ENCODE assay signal across 10 cellular contexts in genomic region chrX:104310084-104310483, GRCh38. TPM values are rescaled to one million over a fixed set of nuclear protein-coding genes. Genes with fewer than 3 reads are reported as not detected.
DNase-seq lines count a peak whose midpoint lies in the region; ATAC-seq and TF ChIP-seq lines count a peak whose summit lies in the region.
"Had no signal": no experiment of that assay in that cellular context is flagged by ENCODE, and none has a peak within 500 bp of the region (broad histone marks: within the 10 kb centered on the region; RNA-seq: fewer than 3 reads in every experiment).

No MANE protein-coding gene starts in this region.

- no peaks in the 10 kb centered on the region for H3K79me2 ChIP-seq in neural progenitor cell (ENCODE audit: low read depth)

- H3K9ac ChIP-seq in neural progenitor cell: no peak overlapping the region

- no peaks in the 10 kb centered on the region for H3K27me3 ChIP-seq in neural progenitor cell

- CTCF ChIA-PET in activated CD8-positive, alpha-beta memory T cell treated with anti-CD3 and anti-CD28 coated beads, Interleukin-2, amount 10 ng/mL, durations not matched to agents 7 days and 5 days (lab: Charles Lee): no interaction called here

- no peak overlapping the region for H3K27ac ChIP-seq in neural progenitor cell
- H3K27ac ChIP-seq: heart right ventricle had no signal

- H3K4me3 Mint-ChIP-seq in neural progenitor cell: no peak overlapping the region
- no peak overlapping the region for H3K4me3 Mint-ChIP-seq in activated CD8-positive, alpha-beta memory T cell treated with anti-CD3 and anti-CD28 coated beads, Interleukin-2, amount 10 ng/mL, durations not matched to agents 7 days and 5 days

- peak overlapping the region; percentile 29 for H3K27ac Mint-ChIP-seq in neural progenitor cell
- H3K27ac Mint-ChIP-seq in activated CD8-positive, alpha-beta memory T cell treated with anti-CD3 and anti-CD28 coated beads, Interleukin-2, amount 10 ng/mL, durations not matched to agents 7 days and 5 days: no peak overlapping the region

- no peaks in the 10 kb centered on the region for H4K20me1 ChIP-seq in neural progenitor cell (ENCODE audit: low read depth)

- H3K36me3 Mint-ChIP-seq in neural progenitor cell: no peaks in the 10 kb centered on the region
- no peaks in the 10 kb centered on the region for H3K36me3 Mint-ChIP-seq in activated CD8-positive, alpha-beta memory T cell treated with anti-CD3 and anti-CD28 coated beads, Interleukin-2, amount 10 ng/mL, durations not matched to agents 7 days and 5 days

- H3K27me3 Mint-ChIP-seq in neural progenitor cell (ENCODE audit: insufficient read depth, low read depth): peaks cover 2% of the 10 kb centered on the region
- no peaks in the 10 kb centered on the region for H3K27me3 Mint-ChIP-seq in activated CD8-positive, alpha-beta memory T cell treated with anti-CD3 and anti-CD28 coated beads, Interleukin-2, amount 10 ng/mL, durations not matched to agents 7 days and 5 days

- intact Hi-C loops in sciatic nerve (cut with DNase I): no loop called here

- peak; percentile 71 for DNase-seq in ELR (ENCODE audit: low read depth)
- peak; percentile 25 for DNase-seq in NCI-H460 (ENCODE audit: extremely low read depth, low read depth)
- DNase-seq in dermis microvascular lymphatic vessel endothelial cell (ENCODE audit: low read depth in 2 of 2): peak; percentile 18 to 46
- DNase-seq in neural progenitor cell (ENCODE audit: low spot score): no peak
- no peak for DNase-seq in A172 (ENCODE audit: low spot score)
- no peak for DNase-seq in sciatic nerve (ENCODE audit: low spot score)
- no peak for DNase-seq in activated CD8-positive, alpha-beta memory T cell treated with anti-CD3 and anti-CD28 coated beads, Interleukin-2, amount 10 ng/mL, durations not matched to agents 7 days and 5 days
- DNase-seq: heart right ventricle, KG1 had no signal

- H3K4me1 ChIP-seq in neural progenitor cell: no peaks in the 10 kb centered on the region
- H3K4me1 ChIP-seq: heart right ventricle had no signal

- H3K4me3 ChIP-seq in neural progenitor cell: no peak overlapping the region

- H3K36me3 ChIP-seq in neural progenitor cell: no peaks in the 10 kb centered on the region
- H3K36me3 ChIP-seq: heart right ventricle had no signal

- peak; percentile 19 for TF ChIP-seq CTCF in neural progenitor cell (IDR thresholded peaks at IDR 0.05)

- peaks cover 13% of the 10 kb centered on the region for H3K4me1 Mint-ChIP-seq in neural progenitor cell
- no peaks in the 10 kb centered on the region for H3K4me1 Mint-ChIP-seq in activated CD8-positive, alpha-beta memory T cell treated with anti-CD3 and anti-CD28 coated beads, Interleukin-2, amount 10 ng/mL, durations not matched to agents 7 days and 5 days

- no peak overlapping the region for H3K4me2 ChIP-seq in neural progenitor cell

- H3F3A ChIP-seq in neural progenitor cell (ENCODE audit: low read depth): no peaks in the 10 kb centered on the region

- H3K9me3 Mint-ChIP-seq in neural progenitor cell: no peaks in the 10 kb centered on the region
- no peaks in the 10 kb centered on the region for H3K9me3 Mint-ChIP-seq in activated CD8-positive, alpha-beta memory T cell treated with anti-CD3 and anti-CD28 coated beads, Interleukin-2, amount 10 ng/mL, durations not matched to agents 7 days and 5 days (ENCODE audit: low read depth)

- H2AFZ ChIP-seq in neural progenitor cell (replicated peaks): no peak overlapping the region

- no peak for ATAC-seq in HG03108 (IDR thresholded peaks at IDR 0.05; ENCODE audit: unreplicated experiment)
- no peak for ATAC-seq in sciatic nerve
- no peak for ATAC-seq in activated CD8-positive, alpha-beta memory T cell treated with anti-CD3 and anti-CD28 coated beads, Interleukin-2, amount 10 ng/mL, durations not matched to agents 7 days and 5 days
- ATAC-seq: heart right ventricle had no signal

- no peaks in the 10 kb centered on the region for H3K9me3 ChIP-seq in neural progenitor cell (ENCODE audit: low read depth)
- H3K9me3 ChIP-seq: heart right ventricle had no signal

RNA-seq across cellular contexts. Expression of gene ESX1, which starts 55.4 kb away (rescaled TPM):
- total RNA-seq in NCI-H460 (2014; rRNA removed; shearing (Covaris generic)): not detected in 2 replicates
- polyA plus RNA-seq in NCI-H460 (2014; cell fraction: nucleus; rRNA removed): not detected in 2 replicates
- total RNA-seq in dermis microvascular lymphatic vessel endothelial cell (under 0.01 and 0.13 TPM in 2 replicates), neural progenitor cell (ENCODE audit: low replicate concordance) (not detected in 2 replicates), sciatic nerve (not detected)
- not detected in 2 replicates for total RNA-seq in A172 (2014; rRNA removed; shearing (Covaris generic))
- not detected for total RNA-seq in activated CD8-positive, alpha-beta memory T cell treated with anti-CD3 and anti-CD28 coated beads, Interleukin-2, amount 10 ng/mL, durations not matched to agents 7 days and 5 days
- total RNA-seq: heart right ventricle had no signal
- polyA plus RNA-seq: heart right ventricle had no signal

Comparison
In these comparisons a context has a peak if more than half of its experiments do, and no peak if none do; other contexts are left out.
1. DNase-seq: peak in ELR (single experiment), NCI-H460 (single experiment) and dermis microvascular lymphatic vessel endothelial cell (2 of 2); none in neural progenitor cell (single experiment), A172 (single experiment), sciatic nerve (single experiment) and activated CD8-positive, alpha-beta memory T cell treated with anti-CD3 and anti-CD28 coated beads, Interleukin-2, amount 10 ng/mL, durations not matched to agents 7 days and 5 days (single experiment).